ENCODE assay signal across 8 cellular contexts in the genomic region with DNA sequence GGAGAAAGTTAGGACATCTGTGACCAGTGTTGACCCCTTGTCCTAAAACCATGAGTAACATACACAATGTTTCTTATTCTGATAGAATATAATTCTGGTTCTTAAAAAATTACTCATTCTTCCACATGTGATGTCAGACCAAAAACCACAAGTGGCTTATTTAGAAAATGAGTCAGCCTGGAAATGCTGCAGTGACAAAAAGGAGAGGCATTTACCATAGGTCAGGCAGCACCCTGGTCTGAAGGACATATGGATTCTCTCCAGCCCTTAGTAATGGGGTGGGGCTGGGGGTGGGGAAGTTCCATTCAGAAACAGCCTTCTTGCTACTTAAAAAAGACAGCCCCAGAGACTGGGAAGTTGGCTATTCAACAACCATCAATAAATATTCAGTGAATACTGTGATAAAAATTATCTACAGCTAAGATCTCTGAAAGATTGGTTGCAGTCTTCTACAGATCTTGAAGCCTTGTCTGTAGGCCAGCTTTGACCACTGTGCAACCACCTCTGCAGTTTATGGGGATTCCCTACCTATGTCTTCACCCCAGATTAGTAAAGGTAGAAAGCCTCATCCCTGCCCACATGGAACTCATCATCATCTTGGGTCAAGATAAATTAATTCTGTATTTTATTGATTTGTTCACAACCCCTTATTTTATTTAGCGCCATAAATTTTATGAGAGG. TPM values are rescaled to one million over a fixed set of nuclear protein-coding genes. Genes with fewer than 3 reads are reported as not detected.
DNase-seq lines count a peak whose midpoint lies in the region; ATAC-seq, FAIRE-seq and TF ChIP-seq lines count a peak whose summit lies in the region.

No MANE protein-coding gene starts in this region.

- CTCF ChIA-PET in OCI-LY7 (lab: Charles Lee; ENCODE audit: unreplicated experiment) = no interaction called here

- H3K9me2 ChIP-seq in OCI-LY7 (ENCODE audit: insufficient read depth, low read length) = no peaks in the 10 kb centered on the region

- H3K27me3 Mint-ChIP-seq in activated T-helper 1 cell treated with anti-CD3 and anti-CD28 coated beads, Interleukin-12 subunit alpha, Interleukin-12 subunit beta, Interleukin-2, Interleukin-4 antibody, amounts not matched to agents 30 ng/mL and 10 ng/mL and 1 ng/mL, durations not matched to agents 14 hours and 24 hours and 36 hours (ENCODE audit: insufficient read depth) = no peaks in the 10 kb centered on the region

- peak overlapping the region; percentile 52 for H3K4me3 Mint-ChIP-seq in activated T-helper 1 cell treated with anti-CD3 and anti-CD28 coated beads, Interleukin-12 subunit alpha, Interleukin-12 subunit beta, Interleukin-2, Interleukin-4 antibody, amounts not matched to agents 30 ng/mL and 10 ng/mL and 1 ng/mL, durations not matched to agents 14 hours and 24 hours and 36 hours

- H3K9me3 Mint-ChIP-seq in activated T-helper 1 cell treated with anti-CD3 and anti-CD28 coated beads, Interleukin-12 subunit alpha, Interleukin-12 subunit beta, Interleukin-2, Interleukin-4 antibody, amounts not matched to agents 30 ng/mL and 10 ng/mL and 1 ng/mL, durations not matched to agents 14 hours and 24 hours and 36 hours = no peaks in the 10 kb centered on the region

- H3K9me3 ChIP-seq in OCI-LY7 (ENCODE audit: low read length) = no peaks in the 10 kb centered on the region

- H3K27ac ChIP-seq in OCI-LY7 (ENCODE audit: low read depth, low read length, poor library complexity, severe bottlenecking) (no peak overlapping the region), substantia nigra (ENCODE audit: low read depth, low read length, poor library complexity, severe bottlenecking) (no peak overlapping the region)

- no peak overlapping the region for H3K4me2 ChIP-seq in OCI-LY7 (ENCODE audit: low read length)

- H4K20me1 ChIP-seq in OCI-LY7 (ENCODE audit: insufficient read depth, low read length) = no peaks in the 10 kb centered on the region

- FAIRE-seq in urothelium cell line (lab: Jason Lieb, UNC) = no peak

- no TSS peak for BruUV-seq in OCI-LY7 (replicated peaks; lab: Mats Ljungman, UMichigan)

- DNase-seq in GDM1 (lab: John Stamatoyannopoulos, UW) (peak; percentile 19), HS-5 (ENCODE audit: low read depth) (peak; percentile 98), kidney tubule cell (ENCODE audit: low spot score) (peak; percentile 95), urothelium cell line (ENCODE audit: low spot score) (peak; percentile 81), OCI-LY7 (ENCODE audit: low spot score) (no peak), substantia nigra (lab: John Stamatoyannopoulos, UW) (no peak)
- no peak for DNase-seq in activated T-helper 1 cell treated with anti-CD3 and anti-CD28 coated beads, Interleukin-12 subunit alpha, Interleukin-12 subunit beta, Interleukin-2, Interleukin-4 antibody, amounts not matched to agents 30 ng/mL and 10 ng/mL and 1 ng/mL, durations not matched to agents 14 hours and 24 hours and 36 hours (ENCODE audit: low spot score)

- no peak for TF ChIP-seq CTCF in OCI-LY7 (conservative IDR thresholded peaks at IDR 0.05; ENCODE audit: low read length)

- no peaks in the 10 kb centered on the region for H3K79me2 ChIP-seq in OCI-LY7 (ENCODE audit: insufficient read depth, low read depth, low read length)

- H3K4me3 ChIP-seq in OCI-LY7 (ENCODE audit: low read depth, low read length, poor library complexity, severe bottlenecking) = no peak overlapping the region

- no peak overlapping the region for H2AFZ ChIP-seq in OCI-LY7 (ENCODE audit: low read length)

- no peaks in the 10 kb centered on the region for H3K36me3 Mint-ChIP-seq in activated T-helper 1 cell treated with anti-CD3 and anti-CD28 coated beads, Interleukin-12 subunit alpha, Interleukin-12 subunit beta, Interleukin-2, Interleukin-4 antibody, amounts not matched to agents 30 ng/mL and 10 ng/mL and 1 ng/mL, durations not matched to agents 14 hours and 24 hours and 36 hours (ENCODE audit: low read depth)

- H3K4me1 ChIP-seq in OCI-LY7 (ENCODE audit: insufficient read depth, low read length, poor library complexity, severe bottlenecking) = peaks cover 3% of the 10 kb centered on the region

- POLR2A ChIA-PET in OCI-LY7 (lab: Charles Lee) = interaction anchor here (0.6 to 1.0 kb wide), 3 partner anchors 8 to 111 kb away, joined by 3 to 4 read pairs (median 3); no protein-coding TSS in a partner anchor

- H3K27ac Mint-ChIP-seq in activated T-helper 1 cell treated with anti-CD3 and anti-CD28 coated beads, Interleukin-12 subunit alpha, Interleukin-12 subunit beta, Interleukin-2, Interleukin-4 antibody, amounts not matched to agents 30 ng/mL and 10 ng/mL and 1 ng/mL, durations not matched to agents 14 hours and 24 hours and 36 hours = peak overlapping the region; percentile 93

- H3K4me1 Mint-ChIP-seq in activated T-helper 1 cell treated with anti-CD3 and anti-CD28 coated beads, Interleukin-12 subunit alpha, Interleukin-12 subunit beta, Interleukin-2, Interleukin-4 antibody, amounts not matched to agents 30 ng/mL and 10 ng/mL and 1 ng/mL, durations not matched to agents 14 hours and 24 hours and 36 hours (ENCODE audit: low read depth) = peaks cover 77% of the 10 kb centered on the region

- H3K36me3 ChIP-seq in OCI-LY7 (ENCODE audit: insufficient read depth, low read length) = no peaks in the 10 kb centered on the region

- intact Hi-C loops in activated T-helper 1 cell treated with anti-CD3 and anti-CD28 coated beads, Interleukin-12 subunit alpha, Interleukin-12 subunit beta, Interleukin-2, Interleukin-4 antibody, amounts not matched to agents 30 ng/mL and 10 ng/mL and 1 ng/mL, durations not matched to agents 14 hours and 24 hours and 36 hours (cut with micrococcal nuclease) = loop anchor here (1.0 to 5.0 kb wide), 6 partner anchors 14 to 819 kb away; partner anchors contain the start of genes RPL32 and TAMM41
- intact Hi-C loops in OCI-LY7 (cut with micrococcal nuclease; ENCODE audit: unreplicated experiment) = loop anchor here (5.0 kb wide), 1 partner anchor 284 kb away; no protein-coding TSS in a partner anchor

- ATAC-seq in GM21447 (IDR thresholded peaks at IDR 0.05; ENCODE audit: unreplicated experiment) = peak; percentile 47

RNA-seq across cellular contexts. Expression of gene TIMP4, which starts 34.9 kb away (rescaled TPM):
- total RNA-seq in activated T-helper 1 cell treated with anti-CD3 and anti-CD28 coated beads, Interleukin-12 subunit alpha, Interleukin-12 subunit beta, Interleukin-2, Interleukin-4 antibody, amounts not matched to agents 30 ng/mL and 10 ng/mL and 1 ng/mL, durations not matched to agents 14 hours and 24 hours and 36 hours = 0.12 TPM in 1 of 2 replicates, not detected in the other
- total RNA-seq in OCI-LY7 (2014; rRNA removed; shearing (Covaris generic)) = not detected in 2 replicates
- not detected in 2 replicates for total RNA-seq in OCI-LY7 (2022)

Comparison
In these comparisons a context has a peak if more than half of its experiments do, and no peak if none do; other contexts are left out.
1. DNase-seq: peak in GDM1 (single experiment), HS-5 (single experiment), kidney tubule cell (single experiment) and urothelium cell line (single experiment); none in activated T-helper 1 cell treated with anti-CD3 and anti-CD28 coated beads, Interleukin-12 subunit alpha, Interleukin-12 subunit beta, Interleukin-2, Interleukin-4 antibody, amounts not matched to agents 30 ng/mL and 10 ng/mL and 1 ng/mL, durations not matched to agents 14 hours and 24 hours and 36 hours (single experiment), OCI-LY7 (single experiment) and substantia nigra (0 of 49).